ENCODE assay signal across 8 cellular contexts in genomic region chr3:192917508-192918274, GRCh38. TPM values are rescaled to one million over a fixed set of nuclear protein-coding genes. Genes with fewer than 3 reads are reported as not detected.
DNase-seq lines count a peak whose midpoint lies in the region; ATAC-seq, FAIRE-seq and TF ChIP-seq lines count a peak whose summit lies in the region.

A gene with protein sequence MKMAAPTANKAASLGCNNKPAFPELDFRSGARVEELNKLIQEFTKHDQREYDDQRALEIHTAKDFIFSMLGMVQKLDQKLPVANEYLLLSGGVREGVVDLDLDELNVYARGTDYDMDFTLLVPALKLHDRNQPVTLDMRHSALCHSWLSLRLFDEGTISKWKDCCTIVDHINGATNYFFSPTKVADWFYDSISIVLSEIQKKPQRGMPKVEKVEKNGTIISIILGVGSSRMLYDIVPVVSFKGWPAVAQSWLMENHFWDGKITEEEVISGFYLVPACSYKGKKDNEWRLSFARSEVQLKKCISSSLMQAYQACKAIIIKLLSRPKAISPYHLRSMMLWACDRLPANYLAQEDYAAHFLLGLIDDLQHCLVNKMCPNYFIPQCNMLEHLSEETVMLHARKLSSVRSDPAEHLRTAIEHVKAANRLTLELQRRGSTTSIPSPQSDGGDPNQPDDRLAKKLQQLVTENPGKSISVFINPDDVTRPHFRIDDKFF (minus strand): TSS chr3:192917856. CDS start chr3:192917840, 16 bp downstream.

- H3K9me3 ChIP-seq in heart left ventricle, result no peaks in the 10 kb centered on the region
- no peaks in the 10 kb centered on the region for H3K9me3 ChIP-seq in trophoblast cell (ENCODE audit: insufficient read depth, low read depth, low read length)
- no peaks in the 10 kb centered on the region for H3K9me3 ChIP-seq in uterus

- H3K23ac ChIP-seq in trophoblast cell (ENCODE audit: low read length), result no peak within 1 kb of the TSS

- 0% methylated on average over 26 to 60 of the region's 60 CpGs for WGBS in heart left ventricle, 4 donors
- WGBS in trophoblast cell (ENCODE audit: extremely low coverage, insufficient coverage, insufficient read length), result no CpG with 5 or more reads among the region's 60 CpGs

- H3K4me2 ChIP-seq in trophoblast cell (ENCODE audit: low read length), result peak within 1 kb of the TSS; percentile 73

- peak within 1 kb of the TSS; percentile 97 for H3K14ac ChIP-seq in trophoblast cell (ENCODE audit: low read length)

- peaks cover 20% of the 10 kb centered on the region for H3K79me2 ChIP-seq in trophoblast cell (ENCODE audit: control insufficient read depth, insufficient read depth, low read length, poor library complexity)

- H3K79me1 ChIP-seq in trophoblast cell (ENCODE audit: low read length), result peaks cover 15% of the 10 kb centered on the region

- peak within 1 kb of the TSS; percentile 83 for H3K9ac ChIP-seq in trophoblast cell (ENCODE audit: low read length)

- TF ChIP-seq POLR2A in GM12891 (IDR thresholded peaks at IDR 0.05; ENCODE audit: low read depth, low read length) (peak; percentile 70; the same call in 1 of the 2 replicates), heart left ventricle (IDR thresholded peaks at IDR 0.05) (peak in 1 of 2 donors; percentile 64), uterus (IDR thresholded peaks at IDR 0.05) (peak; percentile 58 to 60)

- H2AFZ ChIP-seq in trophoblast cell (ENCODE audit: insufficient read depth, low read length, poor library complexity), result peak within 1 kb of the TSS; percentile 94

- H2BK5ac ChIP-seq in trophoblast cell (ENCODE audit: low read depth, low read length, poor library complexity), result peak within 1 kb of the TSS; percentile 90

- H3K27ac ChIP-seq in angular gyrus (ENCODE audit: low read depth, low read length) (peak within 1 kb of the TSS; percentile 89), heart left ventricle (peak within 1 kb of the TSS; percentile 72 to 97 (median 94)), trophoblast cell (ENCODE audit: low read depth, low read length) (peak within 1 kb of the TSS; percentile 94), uterus (peak within 1 kb of the TSS; percentile 92 to 95)

- intact Hi-C loops in heart left ventricle (cut with DNase I), result loop anchor here (2.0 to 10.0 kb wide), 11 partner anchors 85 to 657 kb away; no protein-coding TSS in a partner anchor
- intact Hi-C loops in uterus (cut with DNase I; ENCODE audit: low total_unique reads), result loop anchor here (10.0 kb wide), 1 partner anchor 83 kb away; no protein-coding TSS in a partner anchor

- peak within 1 kb of the TSS; percentile 87 for H3K18ac ChIP-seq in trophoblast cell (ENCODE audit: low read length)

- H2AK5ac ChIP-seq in trophoblast cell (ENCODE audit: low read length), result no peak within 1 kb of the TSS

- peak within 1 kb of the TSS; percentile 95 for H2BK12ac ChIP-seq in trophoblast cell (ENCODE audit: low read length)

- peak; percentile 87 for FAIRE-seq in GM12891 (lab: Jason Lieb, UNC)

- TF ChIP-seq CTCF in HFF-Myc (IDR thresholded peaks at IDR 0.05; ENCODE audit: low read depth, low read length, missing control alignments) (no peak), heart left ventricle (IDR thresholded peaks at IDR 0.05) (peak in 3 of 12 donors; percentile 13 to 50 (median 20)), uterus (IDR thresholded peaks at IDR 0.05) (peak in 2 of 4 experiments; percentile 2 to 29)

- peaks cover 0 to 37% (median 26%) of the 10 kb centered on the region in 12 donors for H3K4me1 ChIP-seq in heart left ventricle
- peaks cover 3 to 5% of the 10 kb centered on the region in 2 experiments for H3K4me1 ChIP-seq in trophoblast cell (ENCODE audit: control insufficient read depth in 1 of 2, insufficient read depth in 2 of 2, low read length in 2 of 2)
- peaks cover 0 to 6% of the 10 kb centered on the region in 2 donors for H3K4me1 ChIP-seq in uterus

- H4K12ac ChIP-seq in trophoblast cell (ENCODE audit: low read depth, low read length), result peak within 1 kb of the TSS; percentile 88

- peak within 1 kb of the TSS; percentile 93 for H3K4me3 ChIP-seq in HFF-Myc (replicated peaks; ENCODE audit: low read depth, low read length)
- H3K4me3 ChIP-seq in heart left ventricle, result peak within 1 kb of the TSS; percentile 60 to 95 (median 76)
- peak within 1 kb of the TSS; percentile 95 for H3K4me3 ChIP-seq in trophoblast cell (ENCODE audit: low read depth, low read length)
- peak within 1 kb of the TSS; percentile 66 to 80 for H3K4me3 ChIP-seq in uterus

- H3K4ac ChIP-seq in trophoblast cell (ENCODE audit: low read depth, low read length), result peak within 1 kb of the TSS; percentile 95

- H3K36me3 ChIP-seq in heart left ventricle (no peaks in the 10 kb centered on the region), trophoblast cell (ENCODE audit: control insufficient read depth in 1 of 2, insufficient read depth in 2 of 2, low read length in 2 of 2) (no peaks in the 10 kb centered on the region), uterus (no peaks in the 10 kb centered on the region)

- peak within 1 kb of the TSS; percentile 85 for H2BK120ac ChIP-seq in trophoblast cell (ENCODE audit: insufficient read depth, low read length, poor library complexity)

- H4K8ac ChIP-seq in trophoblast cell (ENCODE audit: low read depth, low read length), result peak within 1 kb of the TSS; percentile 87

- H4K91ac ChIP-seq in trophoblast cell (ENCODE audit: low read depth, low read length), result peak within 1 kb of the TSS; percentile 93

- DNase-seq in GM12891 (ENCODE audit: insufficient read length, low spot score) (peak; percentile 78), HFF-Myc (ENCODE audit: extremely low read depth, low read depth) (no peak), MV-4-11 (lab: John Stamatoyannopoulos, UW) (peak; percentile 44), SW 1271 (lab: John Stamatoyannopoulos, UW) (peak; percentile 64 to 87), heart left ventricle (peak; percentile 82 to 87 (median 84)), trophoblast cell (peak; percentile 75 to 82), uterus (peak; percentile 76 to 80)

- peaks cover 0 to 7% (median 0%) of the 10 kb centered on the region in 9 donors for H3K27me3 ChIP-seq in heart left ventricle
- H3K27me3 ChIP-seq in trophoblast cell (ENCODE audit: insufficient read depth, low read length), result no peaks in the 10 kb centered on the region
- H3K27me3 ChIP-seq in uterus, result no peaks in the 10 kb centered on the region

- peak; percentile 67 to 95 (median 88) for ATAC-seq in heart left ventricle

TF ChIP-seq in GM12891, 5 proteins besides CTCF, POLR2A, EP300 and RAD21:
- TF ChIP-seq SPI1 (IDR thresholded peaks at IDR 0.05; ENCODE audit: low read depth, low read length) (no peak), POLR2AphosphoS5 (IDR thresholded peaks at IDR 0.05; ENCODE audit: low read depth, low read length) (peak; percentile 66; the same call in 1 of the 2 replicates), POU2F2 (IDR thresholded peaks at IDR 0.05; ENCODE audit: low read depth, low read length) (peak; percentile 63; the same call in 1 of the 2 replicates), PAX5 (IDR thresholded peaks at IDR 0.05; ENCODE audit: insufficient read depth, low read length, severe bottlenecking) (peak; percentile 46), TAF1 (IDR thresholded peaks at IDR 0.05; ENCODE audit: low read depth, low read length) (peak; percentile 68)

RNA-seq across cellular contexts. Expression of the gene that starts here (rescaled TPM):
- 11.9 TPM for polyA plus RNA-seq in GM12891 (2012; ENCODE audit: low read depth, missing spikeins)
- total RNA-seq in heart left ventricle, result 1 to 10 TPM; 2.3 to 5.0 (median 4.0) TPM
- 1 to 10 TPM in 1 of 2 donors, under 1 TPM in 1; 0.91 to 3.0 TPM for polyA plus RNA-seq in heart left ventricle
- polyA plus RNA-seq in trophoblast cell (2013), result 9.3 and 9.7 TPM in 2 replicates
- 10 to 100 TPM in 2 of 4 donors, 1 to 10 TPM in 2; 5.0 to 21.8 (median 11.9) TPM for total RNA-seq in uterus
